Comparison of ENCODE assay signal across 31 cellular contexts in genomic region chr11:92879086-92879485, GRCh38.
"Had no signal": no experiment of that assay in that cellular context is flagged by ENCODE, and none has a peak within 500 bp of the region (broad histone marks: within the 10 kb centered on the region; RNA-seq: fewer than 3 reads in every experiment).

No MANE protein-coding gene starts in this region.

- H3K4me1 ChIP-seq: adrenal gland, ascending aorta had no signal

- H3K27me3 Mint-ChIP-seq: activated B cell treated with CpG ODN at 0.5 μM for 24 hours; activated CD4-positive, alpha-beta T cell treated with anti-CD3 and anti-CD28 coated beads, Interleukin-2, amount 10 ng/mL, durations not matched to agents 24 days and 14 days; activated CD8-positive, alpha-beta T cell treated with anti-CD3 and anti-CD28 coated beads for 36 hours had no signal

- H3K27me3 ChIP-seq: adrenal gland, ascending aorta had no signal

- H3K4me1 Mint-ChIP-seq: activated B cell treated with CpG ODN at 0.5 μM for 24 hours; activated CD4-positive, alpha-beta T cell treated with anti-CD3 and anti-CD28 coated beads, Interleukin-2, amount 10 ng/mL, durations not matched to agents 24 days and 14 days; activated naive CD8-positive, alpha-beta T cell treated with anti-CD3 and anti-CD28 coated beads for 36 hours; activated T-helper 17 cell treated with anti-CD3 and anti-CD28 coated beads, Interleukin-2, amount 50 U/mL, for 72 hours; brain; T-cell; T-helper 17 cell had no signal

- H3K9me3 Mint-ChIP-seq: activated B cell treated with CpG ODN at 0.5 μM for 24 hours; activated CD4-positive, alpha-beta memory T cell treated with anti-CD3 and anti-CD28 coated beads for 36 hours; activated CD4-positive, alpha-beta T cell treated with anti-CD3 and anti-CD28 coated beads, Interleukin-2, amount 10 ng/mL, durations not matched to agents 24 days and 14 days; activated CD8-positive, alpha-beta T cell treated with anti-CD3 and anti-CD28 coated beads for 36 hours; activated naive CD4-positive, alpha-beta T cell treated with anti-CD3 and anti-CD28 coated beads for 36 hours; activated naive CD4-positive, alpha-beta T cell treated with anti-CD3 and anti-CD28 coated beads, Interleukin-2, amount 50 U/mL, for 72 hours; activated naive CD8-positive, alpha-beta T cell treated with anti-CD3 and anti-CD28 coated beads for 36 hours; activated T-cell treated with anti-CD3 and anti-CD28 coated beads, Interleukin-2, amount 50 U/mL, for 4 hours; activated T-cell treated with anti-CD3 and anti-CD28 coated beads, Interleukin-2, amount 50 U/mL, for 72 hours; activated T-helper 1 cell treated with anti-CD3 and anti-CD28 coated beads, Interleukin-12 subunit alpha, Interleukin-12 subunit beta, Interleukin-2, Interleukin-4 antibody, amounts not matched to agents 30 ng/mL and 10 ng/mL and 1 ng/mL, durations not matched to agents 14 hours and 24 hours and 36 hours; activated T-helper 17 cell treated with anti-CD3 and anti-CD28 coated beads, Interleukin-2, amount 50 U/mL, for 72 hours; T-cell had no signal

- DNase-seq: activated B cell treated with CpG ODN at 0.5 μM for 24 hours; activated CD4-positive, alpha-beta memory T cell treated with anti-CD3 and anti-CD28 coated beads for 36 hours; activated CD4-positive, alpha-beta T cell treated with anti-CD3 and anti-CD28 coated beads for 4 hours; activated CD4-positive, alpha-beta T cell treated with anti-CD3 and anti-CD28 coated beads, Interleukin-2, amount 10 ng/mL, durations not matched to agents 24 days and 14 days; activated CD4-positive, alpha-beta T cell treated with anti-CD3 and anti-CD28 coated beads, Interleukin-2, amount 50 U/mL, for 1 hour; activated CD4-positive, alpha-beta T cell treated with anti-CD3 and anti-CD28 coated beads, Interleukin-2, amount 50 U/mL, for 4 hours; activated CD4-positive, CD25-positive, alpha-beta regulatory T cell treated with anti-CD3 and anti-CD28 coated beads, Interleukin-2, amount 50 U/mL, for 72 hours; activated CD8-positive, alpha-beta memory T cell treated with anti-CD3 and anti-CD28 coated beads, Interleukin-2, amount 50 U/mL, for 4 hours; activated CD8-positive, alpha-beta T cell treated with anti-CD3 and anti-CD28 coated beads for 36 hours; activated effector memory CD4-positive, alpha-beta T cell treated with anti-CD3 and anti-CD28 coated beads, Interleukin-2, amount 50 U/mL, for 16 hours; activated gamma-delta T cell treated with Interleukin-2 at 50 U/mL for 16 hours; activated naive CD4-positive, alpha-beta T cell; activated naive CD4-positive, alpha-beta T cell treated with anti-CD3 and anti-CD28 coated beads for 36 hours; activated naive CD4-positive, alpha-beta T cell treated with anti-CD3 and anti-CD28 coated beads, Interleukin-2, amount 50 U/mL, for 16 hours; activated naive CD8-positive, alpha-beta T cell treated with anti-CD3 and anti-CD28 coated beads for 36 hours; activated T-cell treated with anti-CD3 and anti-CD28 coated beads for 4 hours; activated T-cell treated with anti-CD3 and anti-CD28 coated beads, Interleukin-2, amount 50 U/mL, for 1 hour; activated T-cell treated with anti-CD3 and anti-CD28 coated beads, Interleukin-2, amount 50 U/mL, for 4 hours; activated T-cell treated with anti-CD3 and anti-CD28 coated beads, Interleukin-2, amount 50 U/mL, for 72 hours; adrenal gland; amniotic stem cell; central memory CD4-positive, alpha-beta T cell; T-cell; T-helper 17 cell; T1000; WERI-Rb-1 had no signal

- H3K36me3 Mint-ChIP-seq: activated CD4-positive, alpha-beta memory T cell treated with anti-CD3 and anti-CD28 coated beads for 36 hours; activated naive CD4-positive, alpha-beta T cell treated with anti-CD3 and anti-CD28 coated beads, Interleukin-2, amount 50 U/mL, for 72 hours; activated naive CD8-positive, alpha-beta T cell treated with anti-CD3 and anti-CD28 coated beads for 36 hours; T-cell had no signal

- H3K9me3 ChIP-seq: adrenal gland, ascending aorta had no signal

- ATAC-seq: activated CD8-positive, alpha-beta T cell treated with anti-CD3 and anti-CD28 coated beads for 36 hours; activated naive CD4-positive, alpha-beta T cell treated with anti-CD3 and anti-CD28 coated beads, Interleukin-2, amount 50 U/mL, for 72 hours; activated T-cell treated with anti-CD3 and anti-CD28 coated beads, Interleukin-2, amount 50 U/mL, for 4 hours; activated T-cell treated with anti-CD3 and anti-CD28 coated beads, Interleukin-2, amount 50 U/mL, for 72 hours; activated T-helper 17 cell treated with anti-CD3 and anti-CD28 coated beads, Interleukin-2, amount 50 U/mL, for 72 hours; T-cell; T-helper 17 cell had no signal

- H3K27ac ChIP-seq: adrenal gland, ascending aorta, WERI-Rb-1 had no signal

- H3K4me3 Mint-ChIP-seq: activated B cell treated with CpG ODN at 0.5 μM for 24 hours; activated CD4-positive, alpha-beta memory T cell treated with anti-CD3 and anti-CD28 coated beads for 36 hours; activated CD4-positive, alpha-beta T cell treated with anti-CD3 and anti-CD28 coated beads, Interleukin-2, amount 10 ng/mL, durations not matched to agents 24 days and 14 days; activated CD8-positive, alpha-beta T cell treated with anti-CD3 and anti-CD28 coated beads for 36 hours; activated naive CD4-positive, alpha-beta T cell treated with anti-CD3 and anti-CD28 coated beads for 36 hours; activated naive CD8-positive, alpha-beta T cell treated with anti-CD3 and anti-CD28 coated beads for 36 hours; activated T-cell treated with anti-CD3 and anti-CD28 coated beads, Interleukin-2, amount 50 U/mL, for 4 hours; activated T-cell treated with anti-CD3 and anti-CD28 coated beads, Interleukin-2, amount 50 U/mL, for 72 hours; activated T-helper 1 cell treated with anti-CD3 and anti-CD28 coated beads, Interleukin-12 subunit alpha, Interleukin-12 subunit beta, Interleukin-2, Interleukin-4 antibody, amounts not matched to agents 30 ng/mL and 10 ng/mL and 1 ng/mL, durations not matched to agents 14 hours and 24 hours and 36 hours; activated T-helper 17 cell treated with anti-CD3 and anti-CD28 coated beads, Interleukin-2, amount 50 U/mL, for 72 hours; brain; T-cell; T-helper 17 cell had no signal

- H3K36me3 ChIP-seq: adrenal gland, ascending aorta, WERI-Rb-1 had no signal

- H3K4me3 ChIP-seq: adrenal gland, ascending aorta had no signal

- H3K27ac Mint-ChIP-seq: activated B cell treated with CpG ODN at 0.5 μM for 24 hours; activated CD4-positive, alpha-beta memory T cell treated with anti-CD3 and anti-CD28 coated beads for 36 hours; activated CD4-positive, alpha-beta T cell treated with anti-CD3 and anti-CD28 coated beads, Interleukin-2, amount 10 ng/mL, durations not matched to agents 24 days and 14 days; activated CD8-positive, alpha-beta T cell treated with anti-CD3 and anti-CD28 coated beads for 36 hours; activated naive CD4-positive, alpha-beta T cell treated with anti-CD3 and anti-CD28 coated beads for 36 hours; activated naive CD4-positive, alpha-beta T cell treated with anti-CD3 and anti-CD28 coated beads, Interleukin-2, amount 50 U/mL, for 72 hours; activated naive CD8-positive, alpha-beta T cell treated with anti-CD3 and anti-CD28 coated beads for 36 hours; activated T-cell treated with anti-CD3 and anti-CD28 coated beads, Interleukin-2, amount 50 U/mL, for 72 hours; activated T-helper 1 cell treated with anti-CD3 and anti-CD28 coated beads, Interleukin-12 subunit alpha, Interleukin-12 subunit beta, Interleukin-2, Interleukin-4 antibody, amounts not matched to agents 30 ng/mL and 10 ng/mL and 1 ng/mL, durations not matched to agents 14 hours and 24 hours and 36 hours; activated T-helper 17 cell treated with anti-CD3 and anti-CD28 coated beads, Interleukin-2, amount 50 U/mL, for 72 hours; brain; T-cell; T-helper 17 cell had no signal
